In the genomic region with DNA sequence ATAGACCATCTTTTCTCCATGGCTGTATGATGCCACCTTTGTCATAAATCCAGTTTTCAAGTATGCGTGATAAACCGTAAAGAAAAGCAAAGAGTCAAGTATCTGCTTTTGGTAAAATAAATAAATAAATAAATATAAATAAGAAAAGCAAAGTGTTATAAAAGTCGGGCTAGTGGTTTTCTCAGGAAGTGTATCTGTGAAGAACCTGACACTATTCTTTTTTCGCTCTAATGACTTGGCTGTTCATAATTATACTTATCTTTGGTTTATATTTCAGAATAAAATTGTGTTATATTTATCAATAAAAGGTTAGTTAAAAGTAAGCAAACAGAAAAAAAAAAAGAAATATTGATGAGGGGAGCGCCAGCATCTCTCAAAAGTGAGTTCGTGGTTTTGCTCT, we compare ENCODE assay signal across 8 cellular contexts. TPM values are rescaled to one million over a fixed set of nuclear protein-coding genes. Genes with fewer than 3 reads are reported as not detected.
DNase-seq lines count a peak whose midpoint lies in the region; ATAC-seq, FAIRE-seq and TF ChIP-seq lines count a peak whose summit lies in the region.

No MANE protein-coding gene starts in this region.

- H3K4me1 Mint-ChIP-seq in activated CD8-positive, alpha-beta T cell treated with anti-CD3 and anti-CD28 coated beads for 36 hours (ENCODE audit: low read depth) = peaks cover 15% of the 10 kb centered on the region

- no peak overlapping the region for H2AFZ ChIP-seq in HCT116 (ENCODE audit: low read depth, low read length, poor library complexity, severe bottlenecking)

- no peak for DNase-seq in HCT116 (ENCODE audit: low read depth, low spot score)
- DNase-seq in activated CD8-positive, alpha-beta T cell treated with anti-CD3 and anti-CD28 coated beads for 36 hours = no peak
- DNase-seq in iPS DF 6.9 (ENCODE audit: low read depth, low spot score) = no peak
- DNase-seq in small intestine = no peak
- no peak for DNase-seq in HEK293T (ENCODE audit: extremely low spot score)
- DNase-seq in HTR-8/SVneo (ENCODE audit: insufficient read length, low spot score) = no peak
- DNase-seq in OCI-M1 (lab: John Stamatoyannopoulos, UW) = no peak

- H3K9me3 ChIP-seq in HCT116 (ENCODE audit: control insufficient read depth in 1 of 2, insufficient read depth in 1 of 2, low read depth in 1 of 2, low read length in 2 of 2) (peaks cover 3 to 4% of the 10 kb centered on the region in 2 experiments; a peak in 1 of 4 replicates), iPS DF 6.9 (ENCODE audit: control insufficient read depth, insufficient read depth, low read length) (no peaks in the 10 kb centered on the region), small intestine (ENCODE audit: control insufficient read depth, low read depth) (peaks cover 2% of the 10 kb centered on the region)

- RAD21 ChIA-PET in HCT116 (lab: Charles Lee; ENCODE audit: low non-redundant PET in 1 of 2, low total read pairs in 2 of 2, uncharacterized antibody in 2 of 2, unreplicated experiment in 2 of 2) = no interaction called here

- no peak for TF ChIP-seq RAD21 in HCT116 (IDR thresholded peaks at IDR 0.05; ENCODE audit: low read depth)

- no peaks in the 10 kb centered on the region for H4K20me1 ChIP-seq in HCT116 (ENCODE audit: insufficient read depth)

- TF ChIP-seq POLR2A in HCT116 (IDR thresholded peaks at IDR 0.05; ENCODE audit: borderline replicate concordance, extremely low read depth, insufficient read depth, insufficient read length) = no peak

- CTCF ChIA-PET in HCT116 (lab: Charles Lee) = no interaction called here
- CTCF ChIA-PET in activated CD8-positive, alpha-beta T cell treated with anti-CD3 and anti-CD28 coated beads for 36 hours (lab: Charles Lee) = interaction anchor here (1.1 to 1.3 kb wide), 2 partner anchors 25 to 136 kb away, joined by 3 to 5 read pairs; no protein-coding TSS in a partner anchor
- CTCF ChIA-PET in HEK293T (lab: Yijun Ruan, JAX) = no interaction called here

- H3K9me2 ChIP-seq in HCT116 (ENCODE audit: insufficient read depth) = no peaks in the 10 kb centered on the region

- H3K4me2 ChIP-seq in HCT116 (ENCODE audit: low read length) = peak overlapping the region; percentile 47

- H3K4me3 Mint-ChIP-seq in activated CD8-positive, alpha-beta T cell treated with anti-CD3 and anti-CD28 coated beads for 36 hours = peak overlapping the region; percentile 79

- H3K27me3 ChIP-seq in HCT116 (ENCODE audit: insufficient read depth, low read length) (no peaks in the 10 kb centered on the region), iPS DF 6.9 (ENCODE audit: control insufficient read depth, insufficient read depth, low read length) (no peaks in the 10 kb centered on the region), small intestine (ENCODE audit: control insufficient read depth in 2 of 2, insufficient read depth in 2 of 2, low read length in 2 of 2) (no peaks in the 10 kb centered on the region)

- no TSS peak for BruUV-seq in HCT116 (replicated peaks; lab: Mats Ljungman, UMichigan)

- intact Hi-C loops in HCT116 (cut with micrococcal nuclease) = loop anchor here (10.0 kb wide), 1 partner anchor 63 kb away; no protein-coding TSS in a partner anchor
- intact Hi-C loops in activated CD8-positive, alpha-beta T cell treated with anti-CD3 and anti-CD28 coated beads for 36 hours (cut with micrococcal nuclease) = loop anchor here (10.0 kb wide), 1 partner anchor 53 kb away; the partner anchor contains the start of gene ZFP69B

- no peak for FAIRE-seq in small intestine (lab: Jason Lieb, UNC)
- FAIRE-seq in HTR-8/SVneo (lab: Jason Lieb, UNC) = no peak

- H3K27ac ChIP-seq in HCT116 (ENCODE audit: low read depth, low read length) (no peak overlapping the region), iPS DF 6.9 (ENCODE audit: low read length) (no peak overlapping the region), small intestine (ENCODE audit: low read depth in 1 of 2, low read length in 1 of 2) (peak overlapping the region; percentile 73 to 74)

- POLR2A ChIA-PET in HCT116 (lab: Charles Lee) (no interaction called here), HEK293T (lab: Yijun Ruan, JAX) (interaction anchor here (0.6 to 2.5 kb wide), 7 partner anchors 8 to 409 kb away, joined by 3 to 27 read pairs (median 4); partner anchors contain the start of genes ZFP69, ZFP69B and ZNF684)
- POLR2A ChIA-PET in activated CD8-positive, alpha-beta T cell treated with anti-CD3 and anti-CD28 coated beads for 36 hours (lab: Charles Lee) = interaction anchor here (0.7 to 2.1 kb wide), 15 partner anchors 8 to 192 kb away, joined by 3 to 16 read pairs (median 4); partner anchors contain the start of genes ZFP69B and ZNF684

- no CpG with 5 or more reads among the region's 6 CpGs for WGBS in iPS DF 6.9 (ENCODE audit: insufficient coverage, insufficient read length)
- 63 to 70% (median 65%) methylated on average over 6 of the region's 6 CpGs for WGBS in small intestine, 3 donors

- peak overlapping the region; percentile 90 for H3K27ac Mint-ChIP-seq in activated CD8-positive, alpha-beta T cell treated with anti-CD3 and anti-CD28 coated beads for 36 hours

- H3K4me1 ChIP-seq in HCT116 (ENCODE audit: control insufficient read depth in 1 of 2, insufficient read depth in 2 of 2, low read length in 2 of 2) = no peaks in the 10 kb centered on the region; a peak in 1 of 4 replicates
- H3K4me1 ChIP-seq in iPS DF 6.9 (ENCODE audit: control insufficient read depth, insufficient read depth, low read length) = no peaks in the 10 kb centered on the region
- no peaks in the 10 kb centered on the region for H3K4me1 ChIP-seq in small intestine (ENCODE audit: control insufficient read depth in 2 of 2, insufficient read depth in 1 of 2, low read depth in 1 of 2, low read length in 1 of 2)

- ATAC-seq in HCT116 (no peak), HG03378 (IDR thresholded peaks at IDR 0.05; ENCODE audit: unreplicated experiment) (no peak)
- no peak for ATAC-seq in activated CD8-positive, alpha-beta T cell treated with anti-CD3 and anti-CD28 coated beads for 36 hours

- peaks cover 38% of the 10 kb centered on the region for H3K9me3 Mint-ChIP-seq in activated CD8-positive, alpha-beta T cell treated with anti-CD3 and anti-CD28 coated beads for 36 hours

- H3K4me3 ChIP-seq in HCT116 (replicated peaks in 1 of 2; ENCODE audit: low read depth in 1 of 2, low read length in 2 of 2) (peak overlapping the region; percentile 28 to 44), iPS DF 6.9 (ENCODE audit: low read length) (peak overlapping the region; percentile 41; the same call in 1 of the 2 replicates), small intestine (ENCODE audit: low read depth in 1 of 2, low read length in 2 of 2) (peak overlapping the region; percentile 20 to 97)

- H3K9ac ChIP-seq in HCT116 (ENCODE audit: low read length) = no peak overlapping the region

- peaks cover 64% of the 10 kb centered on the region for H3K36me3 Mint-ChIP-seq in activated CD8-positive, alpha-beta T cell treated with anti-CD3 and anti-CD28 coated beads for 36 hours (ENCODE audit: low read depth)

- H3K27me3 Mint-ChIP-seq in activated CD8-positive, alpha-beta T cell treated with anti-CD3 and anti-CD28 coated beads for 36 hours = no peaks in the 10 kb centered on the region

- no peaks in the 10 kb centered on the region for H3K79me2 ChIP-seq in HCT116 (ENCODE audit: insufficient read depth, low read length)

- TF ChIP-seq CTCF in HCT116 (IDR thresholded peaks at IDR 0.05 in 2 of 3, conservative IDR thresholded peaks at IDR 0.05 in 1 of 3; ENCODE audit: borderline replicate concordance in 1 of 3, insufficient read depth in 1 of 3, low read depth in 2 of 3, low read length in 2 of 3) = no peak
- no peak for TF ChIP-seq CTCF in activated CD8-positive, alpha-beta T cell treated with anti-CD3 and anti-CD28 coated beads for 36 hours (IDR thresholded peaks at IDR 0.05)

- no peaks in the 10 kb centered on the region for H3K36me3 ChIP-seq in HCT116 (ENCODE audit: control insufficient read depth in 1 of 2, insufficient read depth in 2 of 2, low read length in 2 of 2)
- H3K36me3 ChIP-seq in iPS DF 6.9 (ENCODE audit: control insufficient read depth, insufficient read depth, low read length) = no peaks in the 10 kb centered on the region
- no peaks in the 10 kb centered on the region for H3K36me3 ChIP-seq in small intestine (ENCODE audit: control insufficient read depth in 2 of 2, insufficient read depth in 2 of 2, low read length in 2 of 2)

TF ChIP-seq in HEK293T, 16 proteins besides CTCF, POLR2A, EP300 and RAD21 (continues in another document):
- TF ChIP-seq ZNF384 (IDR thresholded peaks at IDR 0.05) = no peak
- no peak for TF ChIP-seq TARDBP (IDR thresholded peaks at IDR 0.05)
- no peak for TF ChIP-seq BHLHE40 (IDR thresholded peaks at IDR 0.05; ENCODE audit: borderline replicate concordance)
- TF ChIP-seq SP1 (IDR thresholded peaks at IDR 0.05) = no peak
- no peak for TF ChIP-seq LEF1 (IDR thresholded peaks at IDR 0.05; ENCODE audit: borderline replicate concordance)
- no peak for TF ChIP-seq FOXA1 (IDR thresholded peaks at IDR 0.05)
- TF ChIP-seq HDGF (IDR thresholded peaks at IDR 0.05; ENCODE audit: borderline replicate concordance) = no peak
- TF ChIP-seq, protein P1, sequence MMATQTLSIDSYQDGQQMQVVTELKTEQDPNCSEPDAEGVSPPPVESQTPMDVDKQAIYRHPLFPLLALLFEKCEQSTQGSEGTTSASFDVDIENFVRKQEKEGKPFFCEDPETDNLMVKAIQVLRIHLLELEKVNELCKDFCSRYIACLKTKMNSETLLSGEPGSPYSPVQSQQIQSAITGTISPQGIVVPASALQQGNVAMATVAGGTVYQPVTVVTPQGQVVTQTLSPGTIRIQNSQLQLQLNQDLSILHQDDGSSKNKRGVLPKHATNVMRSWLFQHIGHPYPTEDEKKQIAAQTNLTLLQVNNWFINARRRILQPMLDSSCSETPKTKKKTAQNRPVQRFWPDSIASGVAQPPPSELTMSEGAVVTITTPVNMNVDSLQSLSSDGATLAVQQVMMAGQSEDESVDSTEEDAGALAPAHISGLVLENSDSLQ (IDR thresholded peaks at IDR 0.05) = no peak
- no peak for TF ChIP-seq FOXM1 (IDR thresholded peaks at IDR 0.05; ENCODE audit: borderline replicate concordance)

RNA-seq across cellular contexts. Expression of gene EXO5, which starts 0.6 kb away (rescaled TPM):
- 0.57 TPM for total RNA-seq in HCT116 (2021; ENCODE audit: unreplicated experiment)
- 0.21 and 0.73 TPM in 2 replicates for polyA plus RNA-seq in HCT116 (2012)
- total RNA-seq in activated CD8-positive, alpha-beta T cell treated with anti-CD3 and anti-CD28 coated beads for 36 hours = 10 to 100 TPM in 1 of 2 experiments, 1 to 10 TPM in 1; 8.7 to 10.2 TPM
- polyA plus RNA-seq in small intestine = 1 to 10 TPM; 4.1 to 6.0 (median 5.9) TPM

RNA-seq across cellular contexts. Expression of gene ZNF684, which starts 23.5 kb away (rescaled TPM):
- 5.3 TPM for total RNA-seq in HCT116 (2021; ENCODE audit: unreplicated experiment)
- 2.2 and 3.4 TPM in 2 replicates for polyA plus RNA-seq in HCT116 (2012)
- total RNA-seq in activated CD8-positive, alpha-beta T cell treated with anti-CD3 and anti-CD28 coated beads for 36 hours = 1 to 10 TPM; 4.2 to 4.4 TPM
- 1 to 10 TPM; 2.2 to 2.7 (median 2.2) TPM for polyA plus RNA-seq in small intestine

RNA-seq across cellular contexts. Expression of gene ZFP69, which starts 30.9 kb away (rescaled TPM):
- total RNA-seq in HCT116 (2021; ENCODE audit: unreplicated experiment) = not detected
- polyA plus RNA-seq in HCT116 (2012) = not detected in 2 replicates
- total RNA-seq in activated CD8-positive, alpha-beta T cell treated with anti-CD3 and anti-CD28 coated beads for 36 hours = 1 to 10 TPM; 4.2 to 4.7 TPM
- polyA plus RNA-seq in small intestine = 1 to 10 TPM in 2 of 3 donors, under 1 TPM in 1; 0.81 to 2.5 (median 1.6) TPM

RNA-seq across cellular contexts. Expression of gene ZFP69B, which starts 57.7 kb away (rescaled TPM):
- 0.27 TPM for total RNA-seq in HCT116 (2021; ENCODE audit: unreplicated experiment)
- 0.04 and 0.12 TPM in 2 replicates for polyA plus RNA-seq in HCT116 (2012)
- 1 to 10 TPM; 3.5 to 4.1 TPM for total RNA-seq in activated CD8-positive, alpha-beta T cell treated with anti-CD3 and anti-CD28 coated beads for 36 hours
- 1 to 10 TPM in 1 of 3 donors, not detected in 2; 1.2 TPM for polyA plus RNA-seq in small intestine

Comparison
In these comparisons a context has a peak if more than half of its experiments do, and no peak if none do; other contexts are left out.
1. H3K27ac ChIP-seq: peak in small intestine (2 of 2); none in HCT116 (single experiment) and iPS DF 6.9 (single experiment).
2. Peak in every context shown above with its lines, with median percentiles within 50 percentile points of each other: H3K4me3 ChIP-seq.